9 cellular contexts compared by ENCODE assay signal in the genomic region with DNA sequence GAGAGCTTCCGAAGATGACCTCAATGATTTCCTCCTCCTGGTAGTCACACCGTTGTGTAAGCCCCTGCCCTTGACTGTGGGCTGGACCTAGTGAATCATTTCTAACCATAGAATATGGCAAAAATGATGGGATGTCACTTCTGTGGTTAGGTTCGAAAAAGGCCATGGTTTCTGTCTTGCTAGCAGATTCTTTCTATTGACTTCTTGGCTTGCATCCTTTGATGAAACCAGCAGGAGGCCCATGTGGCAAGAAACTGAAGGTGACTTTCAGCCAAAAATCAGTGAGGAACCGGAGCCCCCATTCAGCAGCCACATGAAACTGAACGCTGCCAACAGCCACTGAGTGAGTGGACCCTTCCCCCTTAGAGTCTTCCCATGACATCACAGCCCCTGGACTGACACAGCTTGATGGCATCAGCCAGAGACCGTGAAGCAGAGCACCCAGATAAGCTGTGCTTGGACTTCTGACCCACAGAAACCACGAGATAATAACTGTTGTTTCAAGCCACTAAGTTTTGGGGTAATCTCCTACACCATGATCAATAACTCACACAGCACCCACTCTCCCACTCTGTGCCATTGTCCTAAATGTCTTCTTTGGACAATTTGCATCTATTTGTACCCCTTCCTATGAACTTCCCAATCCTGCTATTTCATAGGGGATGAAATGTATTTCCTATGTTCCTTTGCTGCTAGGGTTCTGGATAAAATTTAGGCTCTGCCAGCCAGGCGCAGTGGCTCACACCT.
DNase-seq lines count a peak whose midpoint lies in the region; ATAC-seq lines count a peak whose summit lies in the region.
"Had no signal": no experiment of that assay in that cellular context is flagged by ENCODE, and none has a peak within 500 bp of the region (broad histone marks: within the 10 kb centered on the region; RNA-seq: fewer than 3 reads in every experiment).

No MANE protein-coding gene starts in this region.

- CTCF ChIA-PET in activated CD8-positive, alpha-beta memory T cell treated with anti-CD3 and anti-CD28 coated beads, Interleukin-2, amount 10 ng/mL, durations not matched to agents 7 days and 5 days (lab: Charles Lee), result interaction anchor here (0.6 kb wide), 1 partner anchor 1026 kb away, joined by 3 read pairs; no protein-coding TSS in a partner anchor

- no peak overlapping the region for H3K4me3 Mint-ChIP-seq in activated CD8-positive, alpha-beta memory T cell treated with anti-CD3 and anti-CD28 coated beads, Interleukin-2, amount 10 ng/mL, durations not matched to agents 7 days and 5 days
- H3K4me3 Mint-ChIP-seq: neural crest cell had no signal

- DNase-seq in activated CD8-positive, alpha-beta memory T cell treated with anti-CD3 and anti-CD28 coated beads, Interleukin-2, amount 10 ng/mL, durations not matched to agents 7 days and 5 days, result peak; percentile 64
- DNase-seq in activated CD8-positive, alpha-beta memory T cell treated with anti-CD3 and anti-CD28 coated beads, Interleukin-2, amount 50 U/mL, for 4 hours, result no peak
- DNase-seq in stimulated activated CD8-positive, alpha-beta memory T cell treated with anti-CD3 and anti-CD28 coated beads, Interleukin-4, amount 100 ng/mL, for 48 hours, result peak; percentile 31
- DNase-seq in DMS114 treated with DMSO at 0.1 percent for 48 hours (lab: John Stamatoyannopoulos, UW; ENCODE audit: unreplicated experiment), result no peak
- no peak for DNase-seq in NCI-H510A (lab: John Stamatoyannopoulos, UW)
- no peak for DNase-seq in cardiac septum (ENCODE audit: low spot score)

- intact Hi-C loops in cardiac septum (cut with DNase I), result no loop called here

- H3K27me3 Mint-ChIP-seq in activated CD8-positive, alpha-beta memory T cell treated with anti-CD3 and anti-CD28 coated beads, Interleukin-2, amount 10 ng/mL, durations not matched to agents 7 days and 5 days, result peaks cover 7% of the 10 kb centered on the region

- ATAC-seq in activated CD8-positive, alpha-beta memory T cell treated with anti-CD3 and anti-CD28 coated beads, Interleukin-2, amount 10 ng/mL, durations not matched to agents 7 days and 5 days, result peak; percentile 79
- peak; percentile 83 for ATAC-seq in GM21619 (IDR thresholded peaks at IDR 0.05; ENCODE audit: unreplicated experiment)
- ATAC-seq in HG03432 (IDR thresholded peaks at IDR 0.05; ENCODE audit: unreplicated experiment), result peak; percentile 88

- no peak overlapping the region for H3K27ac Mint-ChIP-seq in activated CD8-positive, alpha-beta memory T cell treated with anti-CD3 and anti-CD28 coated beads, Interleukin-2, amount 10 ng/mL, durations not matched to agents 7 days and 5 days

- H3K9me3 Mint-ChIP-seq in activated CD8-positive, alpha-beta memory T cell treated with anti-CD3 and anti-CD28 coated beads, Interleukin-2, amount 10 ng/mL, durations not matched to agents 7 days and 5 days (ENCODE audit: low read depth), result no peaks in the 10 kb centered on the region
- H3K9me3 Mint-ChIP-seq: neural crest cell had no signal

- peaks cover 3% of the 10 kb centered on the region for H3K36me3 Mint-ChIP-seq in activated CD8-positive, alpha-beta memory T cell treated with anti-CD3 and anti-CD28 coated beads, Interleukin-2, amount 10 ng/mL, durations not matched to agents 7 days and 5 days

- peaks cover 25% of the 10 kb centered on the region for H3K4me1 Mint-ChIP-seq in activated CD8-positive, alpha-beta memory T cell treated with anti-CD3 and anti-CD28 coated beads, Interleukin-2, amount 10 ng/mL, durations not matched to agents 7 days and 5 days

Comparison
In these comparisons a context has a peak if more than half of its experiments do, and no peak if none do; other contexts are left out.
1. DNase-seq: peak in activated CD8-positive, alpha-beta memory T cell treated with anti-CD3 and anti-CD28 coated beads, Interleukin-2, amount 10 ng/mL, durations not matched to agents 7 days and 5 days (single experiment) and stimulated activated CD8-positive, alpha-beta memory T cell treated with anti-CD3 and anti-CD28 coated beads, Interleukin-4, amount 100 ng/mL, for 48 hours (single experiment); none in activated CD8-positive, alpha-beta memory T cell treated with anti-CD3 and anti-CD28 coated beads, Interleukin-2, amount 50 U/mL, for 4 hours (single experiment), DMS114 treated with DMSO at 0.1 percent for 48 hours (single experiment), NCI-H510A (single experiment) and cardiac septum (single experiment).
2. Peak in every context shown above with its lines, with median percentiles within 50 percentile points of each other: ATAC-seq.